In genomic region chr10:89250814-89251416, GRCh38 we compare ENCODE assay signal across 8 cellular contexts. TPM values are rescaled to one million over a fixed set of nuclear protein-coding genes. Genes with fewer than 3 reads are reported as not detected.
DNase-seq lines count a peak whose midpoint lies in the region; ATAC-seq, FAIRE-seq and TF ChIP-seq lines count a peak whose summit lies in the region.

No MANE protein-coding gene starts in this region.

- peaks cover under 1% of the 10 kb centered on the region for H3K27me3 Mint-ChIP-seq in activated CD8-positive, alpha-beta T cell treated with anti-CD3 and anti-CD28 coated beads for 36 hours

- TF ChIP-seq CTCF in AG09309 (IDR thresholded peaks at IDR 0.05; ENCODE audit: control insufficient read depth, insufficient read depth, low read depth, low read length, missing control alignments) (no peak), keratinocyte (optimal IDR thresholded peaks at IDR 0.05 in 1 of 3, IDR thresholded peaks at IDR 0.05 in 1 of 3, conservative IDR thresholded peaks at IDR 0.05 in 1 of 3; ENCODE audit: extremely low read depth in 1 of 3, insufficient read depth in 2 of 3, low read length in 3 of 3) (no peak)
- no peak for TF ChIP-seq CTCF in activated CD8-positive, alpha-beta T cell treated with anti-CD3 and anti-CD28 coated beads for 36 hours (IDR thresholded peaks at IDR 0.05)

- H3K4me1 ChIP-seq in HAP-1 = peaks cover 6% of the 10 kb centered on the region
- H3K4me1 ChIP-seq in keratinocyte (ENCODE audit: control insufficient read depth, extremely low read depth, insufficient read depth, low read length) = peaks cover 8% of the 10 kb centered on the region
- no peaks in the 10 kb centered on the region for H3K4me1 ChIP-seq in thymus (ENCODE audit: control insufficient read depth, insufficient read depth, low read length)

- DNase-seq in AG09309 (ENCODE audit: low read depth) (no peak), HAP-1 (ENCODE audit: low spot score in 2 of 2) (peak in 1 of 2 experiments; percentile 21), keratinocyte (ENCODE audit: low read depth, low spot score) (no peak), NCI-H2029 treated with DMSO at 0.1 percent for 48 hours (lab: John Stamatoyannopoulos, UW) (no peak), NOMO-1 (lab: John Stamatoyannopoulos, UW; ENCODE audit: unreplicated experiment in 2 of 2) (no peak)
- no peak for DNase-seq in activated CD8-positive, alpha-beta T cell treated with anti-CD3 and anti-CD28 coated beads for 36 hours

- H3K27ac ChIP-seq in keratinocyte (ENCODE audit: control insufficient read depth, insufficient read depth, low read length) (peak overlapping the region; percentile 56), thymus (ENCODE audit: low read depth) (no peak overlapping the region)

- peaks cover 23% of the 10 kb centered on the region for H3K9me3 Mint-ChIP-seq in activated CD8-positive, alpha-beta T cell treated with anti-CD3 and anti-CD28 coated beads for 36 hours

- no peak for ATAC-seq in activated CD8-positive, alpha-beta T cell treated with anti-CD3 and anti-CD28 coated beads for 36 hours
- ATAC-seq in GM18868 (IDR thresholded peaks at IDR 0.05; ENCODE audit: unreplicated experiment) = no peak

- CTCF ChIA-PET in activated CD8-positive, alpha-beta T cell treated with anti-CD3 and anti-CD28 coated beads for 36 hours (lab: Charles Lee) = interaction anchor here (1.3 to 2.3 kb wide), 4 partner anchors 33 to 316 kb away, joined by 3 to 16 read pairs (median 5); partner anchors contain the start of gene IFIT1B

- POLR2A ChIA-PET in activated CD8-positive, alpha-beta T cell treated with anti-CD3 and anti-CD28 coated beads for 36 hours (lab: Charles Lee) = interaction anchor here (0.7 to 1.9 kb wide), 5 partner anchors 11 to 291 kb away, joined by 3 to 6 read pairs (median 3); partner anchors contain the start of gene IFIT5

- H3K27me3 ChIP-seq in HAP-1 (ENCODE audit: low read depth) = no peaks in the 10 kb centered on the region
- H3K27me3 ChIP-seq in keratinocyte (ENCODE audit: control insufficient read depth, extremely low read depth, insufficient read depth, low read length) = no peaks in the 10 kb centered on the region
- no peaks in the 10 kb centered on the region for H3K27me3 ChIP-seq in thymus (ENCODE audit: control insufficient read depth, insufficient read depth)

- H3K9me1 ChIP-seq in keratinocyte (ENCODE audit: control insufficient read depth, extremely low read depth, insufficient read depth, low read length) = no peaks in the 10 kb centered on the region

- H3K4me1 Mint-ChIP-seq in activated CD8-positive, alpha-beta T cell treated with anti-CD3 and anti-CD28 coated beads for 36 hours (ENCODE audit: low read depth) = peaks cover 31% of the 10 kb centered on the region

- peaks cover 19% of the 10 kb centered on the region for H3K36me3 Mint-ChIP-seq in activated CD8-positive, alpha-beta T cell treated with anti-CD3 and anti-CD28 coated beads for 36 hours (ENCODE audit: low read depth)

- H3K4me3 ChIP-seq in AG09309 (ENCODE audit: control insufficient read depth, low read depth, low read length) (peak overlapping the region; percentile 79), HAP-1 (peak overlapping the region; percentile 64), keratinocyte (ENCODE audit: control insufficient read depth in 2 of 3, extremely low read depth in 1 of 3, insufficient read depth in 2 of 3, low read depth in 1 of 3, low read length in 3 of 3) (peak overlapping the region; percentile 72 to 96 (median 79)), thymus (ENCODE audit: low read length) (peak overlapping the region; percentile 66)

- dilution Hi-C loops in keratinocyte (cut with MboI; ENCODE audit: extremely low pct_ligation_motif_present, low sequenced_read_pairs) = no loop called here

- H3K9me3 ChIP-seq in HAP-1 = peaks cover 15% of the 10 kb centered on the region
- no peaks in the 10 kb centered on the region for H3K9me3 ChIP-seq in keratinocyte (ENCODE audit: control insufficient read depth, low read depth, low read length)
- H3K9me3 ChIP-seq in thymus (ENCODE audit: control insufficient read depth) = peaks cover 3% of the 10 kb centered on the region

- H2AFZ ChIP-seq in keratinocyte (ENCODE audit: control insufficient read depth, low read length) = peak overlapping the region; percentile 63

- H3K36me3 ChIP-seq in HAP-1 (replicated peaks) = no peaks in the 10 kb centered on the region
- peaks cover 1 to 6% of the 10 kb centered on the region in 2 experiments for H3K36me3 ChIP-seq in keratinocyte (ENCODE audit: control insufficient read depth in 2 of 2, extremely low read depth in 1 of 2, insufficient read depth in 2 of 2, low read length in 2 of 2)
- no peaks in the 10 kb centered on the region for H3K36me3 ChIP-seq in thymus (ENCODE audit: control insufficient read depth, insufficient read depth)

- peak overlapping the region; percentile 88 for H3K4me3 Mint-ChIP-seq in activated CD8-positive, alpha-beta T cell treated with anti-CD3 and anti-CD28 coated beads for 36 hours

- peak overlapping the region; percentile 40 for H3K27ac Mint-ChIP-seq in activated CD8-positive, alpha-beta T cell treated with anti-CD3 and anti-CD28 coated beads for 36 hours

- H3K9ac ChIP-seq in keratinocyte (ENCODE audit: control insufficient read depth, extremely low read depth, insufficient read depth, low read length) = peak overlapping the region; percentile 68

- no peak for FAIRE-seq in keratinocyte (lab: Jason Lieb, UNC)

- intact Hi-C loops in activated CD8-positive, alpha-beta T cell treated with anti-CD3 and anti-CD28 coated beads for 36 hours (cut with micrococcal nuclease) = loop anchor here (5.0 kb wide), 1 partner anchor 451 kb away; the partner anchor contains the start of gene KIF20B

- peaks cover 18% of the 10 kb centered on the region for H3K79me2 ChIP-seq in keratinocyte (ENCODE audit: control insufficient read depth, insufficient read depth, low read length)

- in situ Hi-C loops in HAP-1 (cut with MboI; ENCODE audit: low sequenced_read_pairs) = no loop called here

- H4K20me1 ChIP-seq in keratinocyte (ENCODE audit: control insufficient read depth, extremely low read depth, insufficient read depth, low read length) = no peaks in the 10 kb centered on the region

- H3K4me2 ChIP-seq in keratinocyte (ENCODE audit: control insufficient read depth, extremely low read depth, insufficient read depth, low read depth, low read length) = peak overlapping the region; percentile 87

- WGBS in thymus = 31% methylated on average over 14 of the region's 14 CpGs

RNA-seq across cellular contexts. Expression of gene LIPA, which starts 0.7 kb away (rescaled TPM):
- 10 to 100 TPM; 20.4 to 20.7 TPM for total RNA-seq in activated CD8-positive, alpha-beta T cell treated with anti-CD3 and anti-CD28 coated beads for 36 hours
- polyA plus RNA-seq in keratinocyte (105 to 157 TPM (median 156 TPM) in 3 replicates), thymus (62.3 TPM)
- polyA plus RNA-seq in keratinocyte (2011; ENCODE audit: low read depth) = 38.8 TPM
- polyA plus RNA-seq in keratinocyte (2011; cell fraction: cytosol; rRNA removed) = 54.5 and 117 TPM in 2 replicates
- 281 and 301 TPM in 2 replicates for polyA plus RNA-seq in keratinocyte (2011; cell fraction: nucleus; rRNA removed)
- 26.2 and 87.7 TPM in 2 replicates for polyA plus RNA-seq in keratinocyte (2012; ENCODE audit: low replicate concordance)
- polyA minus RNA-seq in keratinocyte = 45.2 to 155 TPM (median 148 TPM) in 3 replicates
- polyA minus RNA-seq in keratinocyte (2011; cell fraction: cytosol; rRNA and poly(A)+ RNA removed) = 60.0 TPM
- polyA minus RNA-seq in keratinocyte (2011; cell fraction: nucleus; rRNA and poly(A)+ RNA removed) = 225 and 412 TPM in 2 replicates

RNA-seq across cellular contexts. Expression of gene CH25H, which starts 43.8 kb away (rescaled TPM):
- total RNA-seq in activated CD8-positive, alpha-beta T cell treated with anti-CD3 and anti-CD28 coated beads for 36 hours = not detected
- 0.05 to 0.37 TPM in 2 of 3 replicates, not detected in the other for polyA plus RNA-seq in keratinocyte
- polyA plus RNA-seq in keratinocyte (2011; ENCODE audit: low read depth) = 0.15 TPM
- 0.04 TPM in 1 of 2 replicates, not detected in the other for polyA plus RNA-seq in keratinocyte (2011; cell fraction: cytosol; rRNA removed)
- polyA plus RNA-seq in keratinocyte (2011; cell fraction: nucleus; rRNA removed) = 0.49 and 0.52 TPM in 2 replicates
- polyA plus RNA-seq in keratinocyte (2012; ENCODE audit: low replicate concordance) = 0.83 TPM in 1 of 2 replicates, not detected in the other
- polyA minus RNA-seq in keratinocyte = 0.23 to 0.99 TPM (median 0.43 TPM) in 3 replicates
- not detected for polyA minus RNA-seq in keratinocyte (2011; cell fraction: cytosol; rRNA and poly(A)+ RNA removed)
- polyA minus RNA-seq in keratinocyte (2011; cell fraction: nucleus; rRNA and poly(A)+ RNA removed) = 0.21 and 0.54 TPM in 2 replicates
- 23.8 TPM for polyA plus RNA-seq in thymus

RNA-seq across cellular contexts. Expression of gene IFIT2, which starts 50.9 kb away (rescaled TPM):
- 10 to 100 TPM; 39.2 to 41.6 TPM for total RNA-seq in activated CD8-positive, alpha-beta T cell treated with anti-CD3 and anti-CD28 coated beads for 36 hours
- polyA plus RNA-seq in keratinocyte (3.4 to 4.3 TPM (median 3.9 TPM) in 3 replicates), thymus (16.0 TPM)
- polyA plus RNA-seq in keratinocyte (2011; ENCODE audit: low read depth) = 1.5 TPM
- polyA plus RNA-seq in keratinocyte (2011; cell fraction: cytosol; rRNA removed) = 2.3 and 3.8 TPM in 2 replicates
- 3.8 and 4.4 TPM in 2 replicates for polyA plus RNA-seq in keratinocyte (2011; cell fraction: nucleus; rRNA removed)
- 1.1 and 3.7 TPM in 2 replicates for polyA plus RNA-seq in keratinocyte (2012; ENCODE audit: low replicate concordance)
- 0.26 to 2.6 TPM (median 1.7 TPM) in 3 replicates for polyA minus RNA-seq in keratinocyte
- 2.5 TPM for polyA minus RNA-seq in keratinocyte (2011; cell fraction: cytosol; rRNA and poly(A)+ RNA removed)
- polyA minus RNA-seq in keratinocyte (2011; cell fraction: nucleus; rRNA and poly(A)+ RNA removed) = 2.4 and 3.6 TPM in 2 replicates

Comparison
In these comparisons a context has a peak if more than half of its experiments do, and no peak if none do; other contexts are left out.
1. RNA of gene CH25H, which starts 43.8 kb away (polyA plus RNA-seq): 23.8 TPM in thymus (single experiment); 0.04 to 0.83 TPM in keratinocyte; every median in the first group is over 10 times any median in the second.
2. Peak in every context shown above with its lines, with median percentiles within 50 percentile points of each other: H3K4me3 ChIP-seq.